ENCODE assay signal across 1 cellular context in the genomic region with DNA sequence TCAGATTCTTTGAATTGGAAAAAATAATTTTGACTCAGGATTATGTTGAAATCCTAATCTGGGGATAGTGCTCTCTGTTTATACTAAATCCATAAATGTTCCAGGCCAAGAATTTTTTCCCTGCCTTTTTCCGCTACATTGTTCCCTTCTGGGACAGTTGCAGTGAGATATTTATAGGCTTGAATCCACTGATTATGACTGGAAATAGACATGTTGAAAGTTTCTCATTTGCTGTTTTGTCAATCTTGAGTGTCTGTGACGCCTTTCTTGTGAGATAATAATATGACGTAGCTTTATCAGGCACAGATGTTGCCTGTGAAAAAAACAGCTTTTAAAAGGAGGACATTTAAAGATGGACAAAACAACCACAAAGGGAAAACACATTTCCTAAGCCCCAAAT.
TF ChIP-seq lines count a peak whose summit lies in the region.

No MANE protein-coding gene starts in this region.

TF ChIP-seq in K562, 482 proteins besides CTCF, POLR2A, EP300 and RAD21 (continued from another document):
- TF ChIP-seq RERE (CRISPR knock-in tag; IDR thresholded peaks at IDR 0.05; ENCODE audit: borderline replicate concordance) (no peak), KDM4B (IDR thresholded peaks at IDR 0.05; ENCODE audit: borderline replicate concordance in 2 of 2, low read depth in 1 of 2) (no peak), ILK (tag; IDR thresholded peaks at IDR 0.05; ENCODE audit: borderline replicate concordance, low read depth) (no peak), BACH1 (tag; IDR thresholded peaks at IDR 0.05) (no peak), MXD1 (CRISPR knock-in tag; IDR thresholded peaks at IDR 0.05; ENCODE audit: borderline replicate concordance, poor library complexity, severe bottlenecking) (no peak), ZNF212 (CRISPR knock-in tag; IDR thresholded peaks at IDR 0.05) (no peak), ZNF384 (IDR thresholded peaks at IDR 0.05; ENCODE audit: low read depth, low read length) (no peak), HNRNPL (IDR thresholded peaks at IDR 0.05; ENCODE audit: low read depth, low read length) (no peak), MECOM (CRISPR knock-in tag; IDR thresholded peaks at IDR 0.05) (no peak), CREM (IDR thresholded peaks at IDR 0.05; ENCODE audit: low read depth) (peak; percentile 82), TEAD4 (IDR thresholded peaks at IDR 0.05; ENCODE audit: low read length) (peak; percentile 54; the same call in 1 of the 2 replicates), TEAD4 (CRISPR knock-in tag; IDR thresholded peaks at IDR 0.05; ENCODE audit: borderline replicate concordance) (no peak), SRSF9 (IDR thresholded peaks at IDR 0.05; ENCODE audit: borderline replicate concordance, low read depth, low read length) (no peak), ATF7 (IDR thresholded peaks at IDR 0.05) (peak; percentile 55; the same call in 1 of the 2 replicates), BRF2 (IDR thresholded peaks at IDR 0.05; ENCODE audit: borderline replicate concordance, insufficient read depth, insufficient read length) (no peak), NKRF (IDR thresholded peaks at IDR 0.05; ENCODE audit: borderline replicate concordance) (no peak), NFXL1 (CRISPR knock-in tag; IDR thresholded peaks at IDR 0.05) (no peak), HDAC1 (IDR thresholded peaks at IDR 0.05) (no peak), PTRF (tag; IDR thresholded peaks at IDR 0.05) (no peak), HMG20B (CRISPR knock-in tag; IDR thresholded peaks at IDR 0.05) (no peak), ZNF224 (CRISPR knock-in tag; IDR thresholded peaks at IDR 0.05) (no peak), MAZ (CRISPR knock-in tag; conservative IDR thresholded peaks at IDR 0.05 in 1 of 2, IDR thresholded peaks at IDR 0.05 in 1 of 2) (no peak), MTA2 (IDR thresholded peaks at IDR 0.05; ENCODE audit: low read depth) (no peak), DLX4 (CRISPR knock-in tag; IDR thresholded peaks at IDR 0.05) (no peak), CBFA2T3 (IDR thresholded peaks at IDR 0.05) (peak; percentile 39), POLR3A (IDR thresholded peaks at IDR 0.05; ENCODE audit: borderline replicate concordance, extremely low read depth, insufficient read depth, insufficient read length) (no peak), U2AF1 (optimal IDR thresholded peaks at IDR 0.05; ENCODE audit: low read depth, low read length) (no peak), FOXP1 (CRISPR knock-in tag; IDR thresholded peaks at IDR 0.05) (no peak), STAT5B (CRISPR knock-in tag; IDR thresholded peaks at IDR 0.05) (no peak), FOXO4 (CRISPR knock-in tag; IDR thresholded peaks at IDR 0.05) (no peak), ATF1 (CRISPR knock-in tag; IDR thresholded peaks at IDR 0.05) (no peak), ATF1 (tag; IDR thresholded peaks at IDR 0.05) (peak; percentile 65), NR1H2 (CRISPR knock-in tag; IDR thresholded peaks at IDR 0.05) (no peak), NRF1 (conservative IDR thresholded peaks at IDR 0.05 in 1 of 2, IDR thresholded peaks at IDR 0.05 in 1 of 2) (no peak), MBD2 (IDR thresholded peaks at IDR 0.05; ENCODE audit: borderline replicate concordance, low read depth) (no peak), SREBF1 (IDR thresholded peaks at IDR 0.05; ENCODE audit: borderline replicate concordance, low read depth, low read length) (no peak), CREB1 (IDR thresholded peaks at IDR 0.05) (peak; percentile 75), CREB1 (CRISPR knock-in tag; IDR thresholded peaks at IDR 0.05) (no peak; the same call in 1 of the 2 replicates), ESRRA (IDR thresholded peaks at IDR 0.05; ENCODE audit: borderline replicate concordance, low read depth) (no peak)
- TF ChIP-seq, protein P1, sequence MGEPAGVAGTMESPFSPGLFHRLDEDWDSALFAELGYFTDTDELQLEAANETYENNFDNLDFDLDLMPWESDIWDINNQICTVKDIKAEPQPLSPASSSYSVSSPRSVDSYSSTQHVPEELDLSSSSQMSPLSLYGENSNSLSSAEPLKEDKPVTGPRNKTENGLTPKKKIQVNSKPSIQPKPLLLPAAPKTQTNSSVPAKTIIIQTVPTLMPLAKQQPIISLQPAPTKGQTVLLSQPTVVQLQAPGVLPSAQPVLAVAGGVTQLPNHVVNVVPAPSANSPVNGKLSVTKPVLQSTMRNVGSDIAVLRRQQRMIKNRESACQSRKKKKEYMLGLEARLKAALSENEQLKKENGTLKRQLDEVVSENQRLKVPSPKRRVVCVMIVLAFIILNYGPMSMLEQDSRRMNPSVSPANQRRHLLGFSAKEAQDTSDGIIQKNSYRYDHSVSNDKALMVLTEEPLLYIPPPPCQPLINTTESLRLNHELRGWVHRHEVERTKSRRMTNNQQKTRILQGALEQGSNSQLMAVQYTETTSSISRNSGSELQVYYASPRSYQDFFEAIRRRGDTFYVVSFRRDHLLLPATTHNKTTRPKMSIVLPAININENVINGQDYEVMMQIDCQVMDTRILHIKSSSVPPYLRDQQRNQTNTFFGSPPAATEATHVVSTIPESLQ (CRISPR knock-in tag; IDR thresholded peaks at IDR 0.05) = no peak
- TF ChIP-seq, protein P2, sequence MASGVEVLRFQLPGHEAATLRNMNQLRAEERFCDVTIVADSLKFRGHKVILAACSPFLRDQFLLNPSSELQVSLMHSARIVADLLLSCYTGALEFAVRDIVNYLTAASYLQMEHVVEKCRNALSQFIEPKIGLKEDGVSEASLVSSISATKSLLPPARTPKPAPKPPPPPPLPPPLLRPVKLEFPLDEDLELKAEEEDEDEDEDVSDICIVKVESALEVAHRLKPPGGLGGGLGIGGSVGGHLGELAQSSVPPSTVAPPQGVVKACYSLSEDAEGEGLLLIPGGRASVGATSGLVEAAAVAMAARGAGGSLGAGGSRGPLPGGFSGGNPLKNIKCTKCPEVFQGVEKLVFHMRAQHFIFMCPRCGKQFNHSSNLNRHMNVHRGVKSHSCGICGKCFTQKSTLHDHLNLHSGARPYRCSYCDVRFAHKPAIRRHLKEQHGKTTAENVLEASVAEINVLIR (CRISPR knock-in tag; IDR thresholded peaks at IDR 0.05) = peak; percentile 24; the same call in 1 of the 2 replicates
- TF ChIP-seq, protein P3, sequence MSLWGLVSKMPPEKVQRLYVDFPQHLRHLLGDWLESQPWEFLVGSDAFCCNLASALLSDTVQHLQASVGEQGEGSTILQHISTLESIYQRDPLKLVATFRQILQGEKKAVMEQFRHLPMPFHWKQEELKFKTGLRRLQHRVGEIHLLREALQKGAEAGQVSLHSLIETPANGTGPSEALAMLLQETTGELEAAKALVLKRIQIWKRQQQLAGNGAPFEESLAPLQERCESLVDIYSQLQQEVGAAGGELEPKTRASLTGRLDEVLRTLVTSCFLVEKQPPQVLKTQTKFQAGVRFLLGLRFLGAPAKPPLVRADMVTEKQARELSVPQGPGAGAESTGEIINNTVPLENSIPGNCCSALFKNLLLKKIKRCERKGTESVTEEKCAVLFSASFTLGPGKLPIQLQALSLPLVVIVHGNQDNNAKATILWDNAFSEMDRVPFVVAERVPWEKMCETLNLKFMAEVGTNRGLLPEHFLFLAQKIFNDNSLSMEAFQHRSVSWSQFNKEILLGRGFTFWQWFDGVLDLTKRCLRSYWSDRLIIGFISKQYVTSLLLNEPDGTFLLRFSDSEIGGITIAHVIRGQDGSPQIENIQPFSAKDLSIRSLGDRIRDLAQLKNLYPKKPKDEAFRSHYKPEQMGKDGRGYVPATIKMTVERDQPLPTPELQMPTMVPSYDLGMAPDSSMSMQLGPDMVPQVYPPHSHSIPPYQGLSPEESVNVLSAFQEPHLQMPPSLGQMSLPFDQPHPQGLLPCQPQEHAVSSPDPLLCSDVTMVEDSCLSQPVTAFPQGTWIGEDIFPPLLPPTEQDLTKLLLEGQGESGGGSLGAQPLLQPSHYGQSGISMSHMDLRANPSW (CRISPR knock-in tag; IDR thresholded peaks at IDR 0.05) = no peak
TF ChIP-seq in K562: peak in this region for 10.
